In the genomic region with DNA sequence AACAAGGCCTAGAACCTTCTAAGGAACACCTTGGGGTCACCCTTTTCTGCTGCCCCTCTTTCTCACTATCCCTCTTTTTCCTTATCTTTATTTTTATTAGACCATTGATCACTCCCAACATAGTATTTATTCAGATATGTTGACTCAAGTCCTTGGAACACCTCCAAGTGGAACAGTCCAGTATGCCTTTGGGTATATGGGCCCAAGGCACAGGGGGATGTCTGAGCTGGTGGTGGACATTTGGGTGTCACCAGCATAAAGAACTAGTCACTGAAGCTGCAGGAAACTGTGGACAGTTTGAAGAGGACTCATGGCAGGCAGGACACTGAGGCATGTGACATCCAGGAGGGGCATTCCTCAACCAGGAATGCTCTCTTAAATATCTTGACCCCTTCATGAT, we compare ENCODE assay signal across 20 cellular contexts.
"Had no signal": no experiment of that assay in that cellular context is flagged by ENCODE, and none has a peak within 500 bp of the region (broad histone marks: within the 10 kb centered on the region; RNA-seq: fewer than 3 reads in every experiment).

No MANE protein-coding gene starts in this region.

- H3K9me3 ChIP-seq: left lung, sigmoid colon, thoracic aorta had no signal

- FAIRE-seq: endometrium, TTC549 had no signal

- DNase-seq: activated CD4-positive, alpha-beta T cell treated with anti-CD3 and anti-CD28 coated beads, Interleukin-2, amount 10 ng/mL, durations not matched to agents 7 days and 5 days; activated CD4-positive, CD25-positive, alpha-beta regulatory T cell treated with anti-CD3 and anti-CD28 coated beads, Interleukin-2, amount 50 U/mL, for 72 hours; activated CD8-positive, alpha-beta T cell treated with anti-CD3 and anti-CD28 coated beads, Interleukin-2, amount 10 ng/mL, durations not matched to agents 7 days and 5 days; activated gamma-delta T cell treated with Interleukin-2 at 50 U/mL for 16 hours; aorta; effector CD4-positive, alpha-beta T cell; foreskin melanocyte; immature natural killer cell; left lung; nephron progenitor cell; posterior cingulate gyrus; sigmoid colon; stimulated activated CD4-positive, alpha-beta T cell treated with anti-CD3 and anti-CD28 coated beads, Interleukin-2, amount 100 ng/mL, for 48 hours; stimulated activated naive CD4-positive, alpha-beta T cell treated with Interleukin-2 at 50 U/mL for 16 hours; T-cell; WERI-Rb-1 had no signal

- H3K27ac ChIP-seq: left lung, sigmoid colon, thoracic aorta, WERI-Rb-1 had no signal

- H3K36me3 ChIP-seq: left lung, sigmoid colon, thoracic aorta, WERI-Rb-1 had no signal

- H3K4me3 ChIP-seq: left lung, lung, sigmoid colon, thoracic aorta had no signal

- H3K27me3 ChIP-seq: left lung, sigmoid colon had no signal
